In genomic region chr1:162361349-162361748, GRCh38 we compare ENCODE assay signal across 16 cellular contexts. TPM values are rescaled to one million over a fixed set of nuclear protein-coding genes. Genes with fewer than 3 reads are reported as not detected.
DNase-seq lines count a peak whose midpoint lies in the region; ATAC-seq, FAIRE-seq and TF ChIP-seq lines count a peak whose summit lies in the region.
"Had no signal": no experiment of that assay in that cellular context is flagged by ENCODE, and none has a peak within 500 bp of the region (broad histone marks: within the 10 kb centered on the region; RNA-seq: fewer than 3 reads in every experiment).

No MANE protein-coding gene starts in this region.

- no peaks in the 10 kb centered on the region for H4K20me1 ChIP-seq in HepG2 (ENCODE audit: insufficient read depth, low read length)

- FAIRE-seq in HepG2 (lab: Jason Lieb, UNC): no peak
- FAIRE-seq: A204.1 had no signal

- in situ Hi-C loops in HepG2 (cut with HindIII; ENCODE audit: extremely low pct_ligation_motif_present, low pct_unique_long_range_greater_than_20kb): no loop called here

- H3K27me3 ChIP-seq in liver (ENCODE audit: control insufficient read depth in 4 of 4, insufficient read depth in 4 of 4, low read length in 3 of 4): no peaks in the 10 kb centered on the region
- no peaks in the 10 kb centered on the region for H3K27me3 ChIP-seq in HepG2 (ENCODE audit: control insufficient read depth in 1 of 2, insufficient read depth in 2 of 2, low read length in 2 of 2)
- H3K27me3 ChIP-seq: MG63, ovary had no signal

- intact Hi-C loops in HepG2 (cut with micrococcal nuclease; ENCODE audit: unreplicated experiment): no loop called here

- H3K79me2 ChIP-seq in HepG2 (ENCODE audit: insufficient read depth, low read length): no peaks in the 10 kb centered on the region

- TF ChIP-seq EP300 in HepG2 (IDR thresholded peaks at IDR 0.05; ENCODE audit: low read depth in 2 of 2, low read length in 2 of 2): no peak
- TF ChIP-seq EP300 in HepG2 (CRISPR knock-in tag; IDR thresholded peaks at IDR 0.05; ENCODE audit: borderline replicate concordance): no peak

- DNase-seq in HepG2 (ENCODE audit: low spot score) (no peak), caudate nucleus (lab: John Stamatoyannopoulos, UW) (no peak), GM03348 (ENCODE audit: low spot score) (no peak), glomerular visceral epithelial cell (ENCODE audit: extremely low spot score) (no peak)
- DNase-seq: activated T-cell treated with anti-CD3 and anti-CD28 coated beads, Interleukin-2, amount 50 U/mL, for 72 hours; amygdala; MG63; NCI-H2171 treated with DMSO at 0.1 percent for 48 hours; OCI-M1; ovary had no signal

- H3K4me1 ChIP-seq in liver (ENCODE audit: control insufficient read depth in 4 of 4, insufficient read depth in 4 of 4, low read length in 3 of 4): peaks cover 8 to 48% (median 29%) of the 10 kb centered on the region in 4 donors
- H3K4me1 ChIP-seq in HepG2 (ENCODE audit: insufficient read depth, low read length): no peaks in the 10 kb centered on the region

- no peak for TF ChIP-seq CTCF in liver (IDR thresholded peaks at IDR 0.05; ENCODE audit: low read depth, low read length, missing input control)
- TF ChIP-seq CTCF in HepG2 (CRISPR knock-in tag; IDR thresholded peaks at IDR 0.05): no peak

- TF ChIP-seq RAD21 in liver (IDR thresholded peaks at IDR 0.05) (no peak), HepG2 (CRISPR knock-in tag; IDR thresholded peaks at IDR 0.05) (no peak)

- H3K9ac ChIP-seq in liver (ENCODE audit: low read depth in 1 of 2, low read length in 2 of 2) (no peak overlapping the region), HepG2 (ENCODE audit: insufficient read depth, low read depth, low read length) (no peak overlapping the region)

- peaks cover 0 to 11% (median 6%) of the 10 kb centered on the region in 4 donors for H3K36me3 ChIP-seq in liver (ENCODE audit: control insufficient read depth in 4 of 4, insufficient read depth in 3 of 4, low read depth in 1 of 4, low read length in 3 of 4)
- peaks cover 17 to 66% of the 10 kb centered on the region in 2 experiments for H3K36me3 ChIP-seq in HepG2 (replicated peaks in 1 of 2; ENCODE audit: control insufficient read depth in 1 of 2, insufficient read depth in 2 of 2, low read length in 2 of 2)
- H3K36me3 ChIP-seq: MG63, ovary had no signal

- no peak for TF ChIP-seq POLR2A in HepG2 (IDR thresholded peaks at IDR 0.05; ENCODE audit: insufficient read depth in 1 of 2, low read depth in 2 of 2, low read length in 2 of 2)

- no peak for ATAC-seq in HepG2
- peak; percentile 26 for ATAC-seq in HG02623 (IDR thresholded peaks at IDR 0.05; ENCODE audit: unreplicated experiment)
- ATAC-seq in HG03432 (IDR thresholded peaks at IDR 0.05; ENCODE audit: unreplicated experiment): peak; percentile 41
- no peak for ATAC-seq in GM21717 (IDR thresholded peaks at IDR 0.05; ENCODE audit: unreplicated experiment)
- ATAC-seq: activated T-cell treated with anti-CD3 and anti-CD28 coated beads, Interleukin-2, amount 50 U/mL, for 72 hours had no signal

- POLR2A ChIA-PET in HepG2 (lab: Yijun Ruan, JAX): no interaction called here

- no peak overlapping the region for H3K4me3 ChIP-seq in liver (ENCODE audit: low read depth in 1 of 3, low read length in 3 of 3)
- H3K4me3 ChIP-seq in HepG2 (replicated peaks in 1 of 3; ENCODE audit: insufficient read depth in 1 of 3, low read depth in 2 of 3, low read length in 3 of 3): no peak overlapping the region
- H3K4me3 ChIP-seq: MG63, ovary had no signal

- peak overlapping the region; percentile 24 to 37 for H3K27ac ChIP-seq in liver (ENCODE audit: low read depth in 1 of 2, low read length in 2 of 2)
- H3K27ac ChIP-seq in HepG2 (ENCODE audit: extremely low read length, insufficient read depth, low read length): no peak overlapping the region
- H3K27ac ChIP-seq in caudate nucleus (ENCODE audit: low read depth, low read length): no peak overlapping the region
- H3K27ac ChIP-seq: ovary had no signal

- no peaks in the 10 kb centered on the region for H3K9me3 ChIP-seq in liver (ENCODE audit: control insufficient read depth in 4 of 4, low read length in 3 of 4)
- no peaks in the 10 kb centered on the region for H3K9me3 ChIP-seq in HepG2 (ENCODE audit: low read length)
- H3K9me3 ChIP-seq: MG63, ovary had no signal

- CTCF ChIA-PET in HepG2 (lab: Yijun Ruan, JAX; ENCODE audit: low intra/inter-chr PET ratio, low total read pairs): no interaction called here

- no peak overlapping the region for H3K4me2 ChIP-seq in HepG2 (ENCODE audit: low read depth, low read length)

- WGBS in liver: 96% methylated on average over 5 of the region's 5 CpGs
- 98% methylated on average over 4 of the region's 5 CpGs for WGBS in HepG2 (ENCODE audit: low lambda C conversion rate)

- no peak overlapping the region for H2AFZ ChIP-seq in HepG2 (ENCODE audit: low read length)

- BruUV-seq in HepG2 (replicated peaks; lab: Mats Ljungman, UMichigan): no TSS peak

RNA-seq across cellular contexts. Expression of gene SPATA46, which starts 15.3 kb away (rescaled TPM):
- total RNA-seq in liver (not detected), HepG2 (2016; rRNA removed; fragmentation: Illumina TruSeq; extraction: Trizol) (not detected in 2 replicates)
- polyA plus RNA-seq in liver (under 1 TPM; 0.06 to 0.17 TPM), HepG2 (2011; rRNA removed) (not detected in 2 replicates)
- total RNA-seq in HepG2 (2016; cell fraction: cytosol; rRNA removed; fragmentation: Illumina TruSeq; extraction: Trizol; ENCODE audit: low read depth): not detected in 2 replicates
- total RNA-seq in HepG2 (2016; cell fraction: insoluble cytoplasmic fraction; rRNA removed; fragmentation: Illumina TruSeq; extraction: Trizol): not detected in 2 replicates
- not detected in 2 replicates for total RNA-seq in HepG2 (2016; cell fraction: membrane; rRNA removed; fragmentation: Illumina TruSeq; extraction: Trizol)
- total RNA-seq in HepG2 (2016; cell fraction: nucleus; rRNA removed; fragmentation: Illumina TruSeq; extraction: Trizol): not detected in 2 replicates
- not detected in 2 replicates for polyA plus RNA-seq in HepG2 (2011; cell fraction: cytosol; rRNA removed)
- polyA plus RNA-seq in HepG2 (2011; cell fraction: nucleus; rRNA removed): not detected in 2 replicates
- polyA plus RNA-seq in HepG2 (2012): 0.44 and 0.48 TPM in 2 replicates
- polyA plus RNA-seq in HepG2 (2016; cell fraction: cytosol; fragmentation: Illumina TruSeq; extraction: Trizol; ENCODE audit: low read depth): not detected in 2 replicates
- polyA plus RNA-seq in HepG2 (2016; cell fraction: insoluble cytoplasmic fraction; fragmentation: Illumina TruSeq; extraction: Trizol; ENCODE audit: low read depth): not detected in 2 replicates
- not detected in 2 replicates for polyA plus RNA-seq in HepG2 (2016; cell fraction: membrane; fragmentation: Illumina TruSeq; extraction: Trizol; ENCODE audit: low read depth)
- polyA plus RNA-seq in HepG2 (2016; cell fraction: nucleus; fragmentation: Illumina TruSeq; extraction: Trizol; ENCODE audit: insufficient read depth, low read depth): not detected in 2 replicates
- polyA minus RNA-seq in HepG2 (2011; rRNA and poly(A)+ RNA removed; ENCODE audit: low replicate concordance): not detected in 2 replicates
- polyA minus RNA-seq in HepG2 (2011; cell fraction: cytosol; rRNA and poly(A)+ RNA removed): not detected in 2 replicates
- not detected in 2 replicates for polyA minus RNA-seq in HepG2 (2011; cell fraction: nucleus; rRNA and poly(A)+ RNA removed)
- total RNA-seq: activated T-cell treated with anti-CD3 and anti-CD28 coated beads, Interleukin-2, amount 50 U/mL, for 72 hours; dermis microvascular lymphatic vessel endothelial cell; ovary had no signal
- polyA plus RNA-seq: ovary had no signal

RNA-seq across cellular contexts. Expression of gene C1orf226, which starts 20.2 kb away (rescaled TPM):
- total RNA-seq in liver (10 to 100 TPM in 1 of 2 donors, 1 to 10 TPM in 1; 2.2 to 25.2 TPM), HepG2 (2016; rRNA removed; fragmentation: Illumina TruSeq; extraction: Trizol) (4.7 and 7.2 TPM in 2 replicates)
- polyA plus RNA-seq in liver (10 to 100 TPM in 1 of 2 donors, 1 to 10 TPM in 1; 4.8 to 16.9 TPM), HepG2 (2011; rRNA removed) (4.9 and 6.0 TPM in 2 replicates)
- 1.0 and 1.4 TPM in 2 replicates for total RNA-seq in HepG2 (2016; cell fraction: cytosol; rRNA removed; fragmentation: Illumina TruSeq; extraction: Trizol; ENCODE audit: low read depth)
- total RNA-seq in HepG2 (2016; cell fraction: insoluble cytoplasmic fraction; rRNA removed; fragmentation: Illumina TruSeq; extraction: Trizol): 4.7 and 5.6 TPM in 2 replicates
- total RNA-seq in HepG2 (2016; cell fraction: membrane; rRNA removed; fragmentation: Illumina TruSeq; extraction: Trizol): 3.4 and 3.6 TPM in 2 replicates
- total RNA-seq in HepG2 (2016; cell fraction: nucleus; rRNA removed; fragmentation: Illumina TruSeq; extraction: Trizol): 9.3 and 11.2 TPM in 2 replicates
- polyA plus RNA-seq in HepG2 (2011; cell fraction: cytosol; rRNA removed): 3.2 and 3.4 TPM in 2 replicates
- polyA plus RNA-seq in HepG2 (2011; cell fraction: nucleus; rRNA removed): 15.8 and 17.7 TPM in 2 replicates
- polyA plus RNA-seq in HepG2 (2012): 5.2 and 7.5 TPM in 2 replicates
- polyA plus RNA-seq in HepG2 (2016; cell fraction: cytosol; fragmentation: Illumina TruSeq; extraction: Trizol; ENCODE audit: low read depth): 0.59 and 0.76 TPM in 2 replicates
- 5.7 and 7.7 TPM in 2 replicates for polyA plus RNA-seq in HepG2 (2016; cell fraction: insoluble cytoplasmic fraction; fragmentation: Illumina TruSeq; extraction: Trizol; ENCODE audit: low read depth)
- polyA plus RNA-seq in HepG2 (2016; cell fraction: membrane; fragmentation: Illumina TruSeq; extraction: Trizol; ENCODE audit: low read depth): 1.3 and 1.9 TPM in 2 replicates
- 20.2 and 21.5 TPM in 2 replicates for polyA plus RNA-seq in HepG2 (2016; cell fraction: nucleus; fragmentation: Illumina TruSeq; extraction: Trizol; ENCODE audit: insufficient read depth, low read depth)
- 12.6 and 14.6 TPM in 2 replicates for polyA minus RNA-seq in HepG2 (2011; rRNA and poly(A)+ RNA removed; ENCODE audit: low replicate concordance)
- polyA minus RNA-seq in HepG2 (2011; cell fraction: cytosol; rRNA and poly(A)+ RNA removed): 5.2 and 6.1 TPM in 2 replicates
- polyA minus RNA-seq in HepG2 (2011; cell fraction: nucleus; rRNA and poly(A)+ RNA removed): 10.2 and 14.7 TPM in 2 replicates

RNA-seq across cellular contexts. Expression of gene SH2D1B, which starts 50.6 kb away (rescaled TPM):
- under 1 TPM; 0.33 to 0.84 TPM for total RNA-seq in liver
- polyA plus RNA-seq in liver: under 1 TPM; 0.17 to 0.28 TPM
- not detected in 2 replicates for total RNA-seq in HepG2 (2016; rRNA removed; fragmentation: Illumina TruSeq; extraction: Trizol)
- total RNA-seq in HepG2 (2016; cell fraction: cytosol; rRNA removed; fragmentation: Illumina TruSeq; extraction: Trizol; ENCODE audit: low read depth): not detected in 2 replicates
- not detected in 2 replicates for total RNA-seq in HepG2 (2016; cell fraction: insoluble cytoplasmic fraction; rRNA removed; fragmentation: Illumina TruSeq; extraction: Trizol)
- not detected in 2 replicates for total RNA-seq in HepG2 (2016; cell fraction: membrane; rRNA removed; fragmentation: Illumina TruSeq; extraction: Trizol)
- total RNA-seq in HepG2 (2016; cell fraction: nucleus; rRNA removed; fragmentation: Illumina TruSeq; extraction: Trizol): not detected in 2 replicates
- polyA plus RNA-seq in HepG2 (2011; rRNA removed): not detected in 2 replicates
- not detected in 2 replicates for polyA plus RNA-seq in HepG2 (2011; cell fraction: cytosol; rRNA removed)
- not detected in 2 replicates for polyA plus RNA-seq in HepG2 (2011; cell fraction: nucleus; rRNA removed)
- polyA plus RNA-seq in HepG2 (2012): not detected in 2 replicates
- polyA plus RNA-seq in HepG2 (2016; cell fraction: cytosol; fragmentation: Illumina TruSeq; extraction: Trizol; ENCODE audit: low read depth): not detected in 2 replicates
- not detected in 2 replicates for polyA plus RNA-seq in HepG2 (2016; cell fraction: insoluble cytoplasmic fraction; fragmentation: Illumina TruSeq; extraction: Trizol; ENCODE audit: low read depth)
- polyA plus RNA-seq in HepG2 (2016; cell fraction: membrane; fragmentation: Illumina TruSeq; extraction: Trizol; ENCODE audit: low read depth): not detected in 2 replicates
- polyA plus RNA-seq in HepG2 (2016; cell fraction: nucleus; fragmentation: Illumina TruSeq; extraction: Trizol; ENCODE audit: insufficient read depth, low read depth): not detected in 2 replicates
- polyA minus RNA-seq in HepG2 (2011; rRNA and poly(A)+ RNA removed; ENCODE audit: low replicate concordance): 0.80 TPM in 1 of 2 replicates, not detected in the other
- not detected in 2 replicates for polyA minus RNA-seq in HepG2 (2011; cell fraction: cytosol; rRNA and poly(A)+ RNA removed)
- not detected in 2 replicates for polyA minus RNA-seq in HepG2 (2011; cell fraction: nucleus; rRNA and poly(A)+ RNA removed)
- total RNA-seq: dermis microvascular lymphatic vessel endothelial cell had no signal

Comparison
In these comparisons a context has a peak if more than half of its experiments do, and no peak if none do; other contexts are left out.
1. H3K27ac ChIP-seq: peak in liver (2 of 2); none in HepG2 (single experiment) and caudate nucleus (single experiment).
2. ATAC-seq: peak in HG02623 (single experiment) and HG03432 (single experiment); none in HepG2 (single experiment) and GM21717 (single experiment).